Comparison of ENCODE assay signal across 21 cellular contexts in the genomic region with DNA sequence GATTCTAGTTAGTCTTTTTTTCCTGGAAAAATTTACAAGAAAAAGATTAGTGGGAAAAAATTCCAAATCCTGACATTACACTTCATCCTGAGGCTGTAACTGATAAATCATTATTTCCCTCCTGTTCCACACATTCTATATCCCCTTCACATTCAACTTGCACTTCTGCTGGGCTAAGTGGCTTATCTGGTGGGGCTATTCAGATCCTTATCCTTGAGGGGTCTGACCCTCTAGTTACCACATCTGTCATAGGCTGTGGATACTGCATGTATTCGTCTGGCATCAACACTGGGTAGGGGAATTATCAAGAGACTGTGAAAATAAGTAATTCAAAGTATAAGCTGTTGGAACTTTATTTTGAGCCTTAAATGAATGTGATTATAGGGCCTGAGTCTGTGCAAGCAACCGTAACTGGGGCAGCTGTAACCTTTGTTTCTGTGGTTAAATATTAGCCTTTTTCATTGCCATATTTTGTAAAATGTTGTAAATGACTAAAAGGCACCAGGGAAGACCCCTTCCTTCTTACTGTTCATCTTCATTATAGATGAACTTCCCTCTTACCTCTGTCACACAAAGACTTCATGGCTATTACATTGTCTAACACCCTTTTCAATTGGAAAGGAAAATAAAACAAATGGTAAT.
DNase-seq lines count a peak whose midpoint lies in the region; ATAC-seq, FAIRE-seq and TF ChIP-seq lines count a peak whose summit lies in the region.
"Had no signal": no experiment of that assay in that cellular context is flagged by ENCODE, and none has a peak within 500 bp of the region (broad histone marks: within the 10 kb centered on the region; RNA-seq: fewer than 3 reads in every experiment).

No MANE protein-coding gene starts in this region.

- no peak for FAIRE-seq in GM19239 (lab: Jason Lieb, UNC)
- FAIRE-seq: H54, HepG2, K562 had no signal

- no peak overlapping the region for H3K4me3 Mint-ChIP-seq in nephron
- H3K4me3 Mint-ChIP-seq: CD4-positive, CD25-positive, alpha-beta regulatory T cell; T-helper 1 cell treated with Interleukin-12 subunit alpha and Interleukin-12 subunit beta and Interleukin-4 antibody, amounts not matched to agents 30 μg/mL and 1 μg/mL, for 36 hours had no signal

- peaks cover 15% of the 10 kb centered on the region for H3K9me3 Mint-ChIP-seq in nephron

- H3K36me3 Mint-ChIP-seq in nephron (ENCODE audit: low read depth) = no peaks in the 10 kb centered on the region
- H3K36me3 Mint-ChIP-seq: CD4-positive, CD25-positive, alpha-beta regulatory T cell had no signal

- no peak for TF ChIP-seq CTCF in nephron (IDR thresholded peaks at IDR 0.05; ENCODE audit: unreplicated experiment in 3 of 3)

- ATAC-seq in GM18511 (IDR thresholded peaks at IDR 0.05; ENCODE audit: unreplicated experiment) (peak; percentile 68), GM21786 (IDR thresholded peaks at IDR 0.05; ENCODE audit: unreplicated experiment) (peak; percentile 61), GM19324 (IDR thresholded peaks at IDR 0.05; ENCODE audit: low FRiP score, unreplicated experiment) (no peak)
- ATAC-seq: HepG2, K562 had no signal

- DNase-seq in NCI-H82 (lab: John Stamatoyannopoulos, UW) (peak; percentile 76), GM19239 (ENCODE audit: insufficient read length, low spot score) (no peak), middle frontal gyrus (ENCODE audit: extremely low spot score, low spot score) (no peak)
- DNase-seq: CD4-positive, CD25-positive, alpha-beta regulatory T cell; GF-D8; MM.1S; NCI-H1048; NCI-H1417 treated with DMSO at 0.1 percent for 48 hours; NCI-H187; NCI-H446 treated with DMSO at 0.1 percent for 48 hours; NCI-H748 treated with DMSO at 0.1 percent for 48 hours; Peyer's patch; SJCRH30 had no signal

- peak overlapping the region in 2 of 3 experiments; percentile 34 to 53 for H3K27ac Mint-ChIP-seq in nephron
- H3K27ac Mint-ChIP-seq: CD4-positive, CD25-positive, alpha-beta regulatory T cell; T-helper 1 cell treated with Interleukin-12 subunit alpha and Interleukin-12 subunit beta and Interleukin-4 antibody, amounts not matched to agents 30 μg/mL and 1 μg/mL, for 36 hours had no signal

- H3K4me1 Mint-ChIP-seq in nephron = peaks cover 3% of the 10 kb centered on the region
- H3K4me1 Mint-ChIP-seq: CD4-positive, CD25-positive, alpha-beta regulatory T cell had no signal

- H3K27me3 Mint-ChIP-seq in nephron (ENCODE audit: low read depth) = no peaks in the 10 kb centered on the region
